Comparison of ENCODE assay signal across 2 cellular contexts in genomic region chr1:78004719-78005346, GRCh38.
TF ChIP-seq lines count a peak whose summit lies in the region.

TSS of gene DNAJB4 (plus strand) at chr1:78004939. CDS start at chr1:78005111, 172 bp downstream.

TF ChIP-seq in IMR-90, 13 proteins besides CTCF, POLR2A, EP300 and RAD21 (continued from another document):
- TF ChIP-seq ELK1 (IDR thresholded peaks at IDR 0.05; ENCODE audit: borderline replicate concordance, low read depth, low read length), result no peak
- TF ChIP-seq MAFK (IDR thresholded peaks at IDR 0.05; ENCODE audit: low read depth, low read length), result no peak
- TF ChIP-seq SMC3 (IDR thresholded peaks at IDR 0.05; ENCODE audit: low read depth, low read length), result 0 out of 2 replicates have a peak, but pooled peaks have one; percentile 1
- 0 out of 2 replicates have a peak, but pooled peaks have one; percentile 35 for TF ChIP-seq MXI1 (IDR thresholded peaks at IDR 0.05; ENCODE audit: borderline replicate concordance, low read depth, low read length)

TF ChIP-seq in SK-N-SH treated with all-trans-retinoic acid at 6 μM for 48 hours, 23 proteins besides CTCF, POLR2A, EP300 and RAD21 (continued from another document):
- TF ChIP-seq CSRNP3 (CRISPR knock-in tag; IDR thresholded peaks at IDR 0.05), result 0 out of 2 replicates have a peak, but pooled peaks have one; percentile 23
